In the genomic region with DNA sequence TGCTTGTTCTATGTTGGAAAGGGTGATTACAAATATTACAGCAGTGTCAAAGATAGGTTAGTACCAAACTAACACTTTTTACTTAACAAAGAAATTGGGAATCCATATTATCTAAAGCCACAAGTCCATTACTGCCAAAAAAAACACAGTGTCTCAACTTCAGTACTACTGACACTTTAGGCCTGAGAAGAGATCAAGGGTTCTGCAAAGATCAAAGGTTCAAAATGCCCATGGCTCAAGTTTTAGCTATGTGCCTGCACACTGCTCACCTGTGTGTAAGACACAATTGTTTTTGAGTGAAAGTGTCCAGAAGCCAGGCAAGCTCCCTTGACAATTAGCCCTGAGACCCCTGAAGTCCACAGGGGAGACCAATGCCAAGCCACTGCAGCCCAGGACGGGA, we compare ENCODE assay signal across 1 cellular context.
TF ChIP-seq lines count a peak whose summit lies in the region.

No MANE protein-coding gene starts in this region.

TF ChIP-seq in HepG2, 621 proteins besides CTCF, POLR2A, EP300 and RAD21 (continued from another document):
- TF ChIP-seq, protein P1, sequence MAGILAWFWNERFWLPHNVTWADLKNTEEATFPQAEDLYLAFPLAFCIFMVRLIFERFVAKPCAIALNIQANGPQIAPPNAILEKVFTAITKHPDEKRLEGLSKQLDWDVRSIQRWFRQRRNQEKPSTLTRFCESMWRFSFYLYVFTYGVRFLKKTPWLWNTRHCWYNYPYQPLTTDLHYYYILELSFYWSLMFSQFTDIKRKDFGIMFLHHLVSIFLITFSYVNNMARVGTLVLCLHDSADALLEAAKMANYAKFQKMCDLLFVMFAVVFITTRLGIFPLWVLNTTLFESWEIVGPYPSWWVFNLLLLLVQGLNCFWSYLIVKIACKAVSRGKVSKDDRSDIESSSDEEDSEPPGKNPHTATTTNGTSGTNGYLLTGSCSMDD (CRISPR knock-in tag; IDR thresholded peaks at IDR 0.05) = 0 out of 2 replicates have a peak, but pooled peaks have one; percentile 22
- TF ChIP-seq SOX5 (CRISPR knock-in tag; IDR thresholded peaks at IDR 0.05; ENCODE audit: borderline replicate concordance) (no peak), JUND (CRISPR knock-in tag; IDR thresholded peaks at IDR 0.05) (0 out of 2 replicates have a peak, but pooled peaks have one; percentile 4), NFE2 (CRISPR knock-in tag; IDR thresholded peaks at IDR 0.05) (no peak), ZNF33B (CRISPR knock-in tag; IDR thresholded peaks at IDR 0.05) (no peak), FIP1L1 (IDR thresholded peaks at IDR 0.05; ENCODE audit: borderline replicate concordance, insufficient read depth, low read depth, low read length) (no peak)
TF ChIP-seq in HepG2: peak in this region for 6.
